Comparison of ENCODE assay signal across 21 cellular contexts in the genomic region with DNA sequence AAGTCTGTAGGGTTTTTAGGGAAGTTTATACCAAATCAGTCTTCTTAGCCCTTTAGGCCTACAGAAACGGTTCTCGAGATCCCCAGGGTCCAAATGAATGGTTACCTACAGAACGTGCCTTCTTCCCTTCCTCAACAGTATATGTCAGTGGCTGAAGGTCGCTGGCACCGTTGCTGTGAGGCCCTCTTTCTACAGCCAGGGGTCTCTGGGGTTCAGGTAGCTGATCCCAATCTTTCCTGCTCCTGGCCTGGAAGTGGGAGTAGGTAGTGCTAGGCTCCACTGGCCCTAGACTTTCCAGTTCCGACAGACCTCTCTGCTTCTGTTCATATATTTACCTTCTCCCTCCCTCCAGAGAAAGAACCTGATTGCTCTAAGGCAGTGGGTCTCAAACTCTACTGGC. TPM values are rescaled to one million over a fixed set of nuclear protein-coding genes. Genes with fewer than 3 reads are reported as not detected.
A peak's percentile ranks its signal among the peaks of the same experiment; 100 is the strongest.
DNase-seq lines count a peak whose midpoint lies in the region; ATAC-seq, FAIRE-seq and TF ChIP-seq lines count a peak whose summit lies in the region.
"Had no signal": no experiment of that assay in that cellular context is flagged by ENCODE, and none has a peak within 500 bp of the region (broad histone marks: within the 10 kb centered on the region; RNA-seq: fewer than 3 reads in every experiment).

No MANE protein-coding gene starts in this region.

- TF ChIP-seq POLR2A in GM12891 (IDR thresholded peaks at IDR 0.05; ENCODE audit: low read depth, low read length) (no peak), lower leg skin (IDR thresholded peaks at IDR 0.05) (no peak)

- no peak for TF ChIP-seq CTCF in WTC11 (IDR thresholded peaks at IDR 0.05)
- peak; percentile 34 for TF ChIP-seq CTCF in endodermal cell (conservative IDR thresholded peaks at IDR 0.05)
- no peak for TF ChIP-seq CTCF in osteoblast (IDR thresholded peaks at IDR 0.05; ENCODE audit: extremely low read depth, low read depth, low read length)
- TF ChIP-seq CTCF in lower leg skin (IDR thresholded peaks at IDR 0.05) = no peak

- no peak overlapping the region for H3K4me3 ChIP-seq in endodermal cell (ENCODE audit: low read length)
- no peak overlapping the region for H3K4me3 ChIP-seq in osteoblast (ENCODE audit: insufficient read depth, low read length)
- no peak overlapping the region for H3K4me3 ChIP-seq in lower leg skin (ENCODE audit: low read depth, poor library complexity, severe bottlenecking)
- H3K4me3 ChIP-seq: A549, BLaER1 had no signal

- H3K27me3 ChIP-seq in endodermal cell (ENCODE audit: control insufficient read depth, insufficient read depth, low read length, poor library complexity, severe bottlenecking) = no peaks in the 10 kb centered on the region
- H3K27me3 ChIP-seq in osteoblast (ENCODE audit: insufficient read depth, low read length) = no peaks in the 10 kb centered on the region
- H3K27me3 ChIP-seq: BLaER1 had no signal

- H3K9me3 ChIP-seq in endodermal cell (ENCODE audit: control insufficient read depth, low read length) = peaks cover 2% of the 10 kb centered on the region
- no peaks in the 10 kb centered on the region for H3K9me3 ChIP-seq in osteoblast (ENCODE audit: low read depth, low read length)
- H3K9me3 ChIP-seq: A549, Caco-2 had no signal

- H3K27ac Mint-ChIP-seq in WTC11 (no peak overlapping the region), endodermal cell (no peak overlapping the region)
- H3K27ac Mint-ChIP-seq: CD4-positive, CD25-positive, alpha-beta regulatory T cell; CD8-positive, alpha-beta T cell; H9 had no signal

- FAIRE-seq in GM12891 (lab: Jason Lieb, UNC) = peak; percentile 23
- FAIRE-seq: A549, G401.6, GM18507 had no signal

- no peak overlapping the region for H3K9ac ChIP-seq in endodermal cell (ENCODE audit: extremely low read depth, low read length, poor library complexity, severe bottlenecking)
- H3K9ac ChIP-seq: BLaER1 had no signal

- peaks cover 4% of the 10 kb centered on the region; the same call in 1 of the 2 replicates for H3K27me3 Mint-ChIP-seq in WTC11 (ENCODE audit: low read depth)
- H3K27me3 Mint-ChIP-seq in endodermal cell (ENCODE audit: insufficient read depth) = peaks cover 2% of the 10 kb centered on the region

- peaks cover 4% of the 10 kb centered on the region for H3K9me3 Mint-ChIP-seq in WTC11
- H3K9me3 Mint-ChIP-seq in endodermal cell = peaks cover 4% of the 10 kb centered on the region
- H3K9me3 Mint-ChIP-seq: CD8-positive, alpha-beta T cell had no signal

- H3K27ac ChIP-seq in endodermal cell (ENCODE audit: low read depth, low read length) = no peak overlapping the region
- H3K27ac ChIP-seq in osteoblast (ENCODE audit: low read depth, low read length) = no peak overlapping the region
- H3K27ac ChIP-seq: A549, BLaER1, C4-2B had no signal

- POLR2A ChIA-PET in WTC11 (lab: Charles Lee) = no interaction called here

- H3K4me2 ChIP-seq in osteoblast (ENCODE audit: insufficient read depth, low read length) = no peak overlapping the region
- H3K4me2 ChIP-seq: A549, BLaER1 had no signal

- no peak overlapping the region for H2AFZ ChIP-seq in osteoblast (ENCODE audit: low read length)

- 80 to 95% methylated on average over 4 to 6 of the region's 6 CpGs for WGBS in endodermal cell (ENCODE audit: insufficient coverage in 1 of 2, insufficient read length in 1 of 2), 2 experiments
- WGBS in lower leg skin, 2 donors = 88 to 96% methylated on average over 6 of the region's 6 CpGs

- H3K36me3 ChIP-seq in endodermal cell (ENCODE audit: control insufficient read depth, insufficient read depth, low read length) (no peaks in the 10 kb centered on the region), osteoblast (ENCODE audit: insufficient read depth, low read length) (no peaks in the 10 kb centered on the region)
- H3K36me3 ChIP-seq: BLaER1 had no signal

- CTCF ChIA-PET in WTC11 (lab: Charles Lee) = interaction anchor here (1.2 to 2.0 kb wide), 2 partner anchors 108 to 141 kb away, joined by 5 to 7 read pairs; no protein-coding TSS in a partner anchor

- no peaks in the 10 kb centered on the region for H4K20me1 ChIP-seq in osteoblast (ENCODE audit: insufficient read depth, low read length)
- H4K20me1 ChIP-seq: BLaER1 had no signal

- ATAC-seq in WTC11 (peak; percentile 66), GM19463 (IDR thresholded peaks at IDR 0.05; ENCODE audit: unreplicated experiment) (no peak)
- ATAC-seq: A549; CD8-positive, alpha-beta T cell; HCT116 had no signal

- peaks cover 18% of the 10 kb centered on the region for H3K4me1 Mint-ChIP-seq in WTC11
- H3K4me1 Mint-ChIP-seq in endodermal cell = peaks cover 8% of the 10 kb centered on the region
- H3K4me1 Mint-ChIP-seq: CD4-positive, CD25-positive, alpha-beta regulatory T cell had no signal

- DNase-seq in GM12891 (ENCODE audit: insufficient read length, low spot score) (no peak), WTC11 (ENCODE audit: low spot score) (peak; percentile 21), endodermal cell (no peak), osteoblast (ENCODE audit: insufficient read length, low spot score, missing footprints) (peak; percentile 46), lower leg skin (ENCODE audit: low spot score in 2 of 2) (no peak), AG20443 (ENCODE audit: low spot score) (no peak)
- DNase-seq: 8988T; ACHN; Caco-2; CD4-positive, CD25-positive, alpha-beta regulatory T cell; CD8-positive, alpha-beta T cell; DMS153; DND-41; H9 had no signal

- H3K4me1 ChIP-seq in endodermal cell (ENCODE audit: control insufficient read depth, insufficient read depth, low read length) = no peaks in the 10 kb centered on the region
- H3K4me1 ChIP-seq in osteoblast (ENCODE audit: insufficient read depth, low read length) = no peaks in the 10 kb centered on the region
- H3K4me1 ChIP-seq: A549 had no signal

- H3K79me2 ChIP-seq in osteoblast (ENCODE audit: insufficient read depth, low read length) = no peaks in the 10 kb centered on the region

- H3K4me3 Mint-ChIP-seq in WTC11 = no peak overlapping the region
- no peak overlapping the region for H3K4me3 Mint-ChIP-seq in endodermal cell
- H3K4me3 Mint-ChIP-seq: CD4-positive, CD25-positive, alpha-beta regulatory T cell; CD8-positive, alpha-beta T cell; H9 had no signal

- intact Hi-C loops in lower leg skin (cut with DNase I; ENCODE audit: low total_unique reads) = loop anchor here (10.0 kb wide), 1 partner anchor 68 kb away; no protein-coding TSS in a partner anchor

- H3K36me3 Mint-ChIP-seq in WTC11 = 0 out of 2 replicates have a peak, but pooled peaks cover 3% of the 10 kb centered on the region
- H3K36me3 Mint-ChIP-seq in endodermal cell (ENCODE audit: low read depth) = no peaks in the 10 kb centered on the region
- H3K36me3 Mint-ChIP-seq: CD4-positive, CD25-positive, alpha-beta regulatory T cell; CD8-positive, alpha-beta T cell had no signal

TF ChIP-seq in GM12891, 5 proteins besides CTCF, POLR2A, EP300 and RAD21:
- TF ChIP-seq POU2F2 (IDR thresholded peaks at IDR 0.05; ENCODE audit: low read depth, low read length) = no peak
- TF ChIP-seq PAX5 (IDR thresholded peaks at IDR 0.05; ENCODE audit: insufficient read depth, low read length, severe bottlenecking) = no peak
- no peak for TF ChIP-seq POLR2AphosphoS5 (IDR thresholded peaks at IDR 0.05; ENCODE audit: low read depth, low read length)
- no peak for TF ChIP-seq TAF1 (IDR thresholded peaks at IDR 0.05; ENCODE audit: low read depth, low read length)
- no peak for TF ChIP-seq SPI1 (IDR thresholded peaks at IDR 0.05; ENCODE audit: low read depth, low read length)
TF ChIP-seq in GM12891: peak in this region for 0.

TF ChIP-seq in WTC11, 78 proteins besides CTCF, POLR2A, EP300 and RAD21 (continues in another document):
- TF ChIP-seq, protein P1, sequence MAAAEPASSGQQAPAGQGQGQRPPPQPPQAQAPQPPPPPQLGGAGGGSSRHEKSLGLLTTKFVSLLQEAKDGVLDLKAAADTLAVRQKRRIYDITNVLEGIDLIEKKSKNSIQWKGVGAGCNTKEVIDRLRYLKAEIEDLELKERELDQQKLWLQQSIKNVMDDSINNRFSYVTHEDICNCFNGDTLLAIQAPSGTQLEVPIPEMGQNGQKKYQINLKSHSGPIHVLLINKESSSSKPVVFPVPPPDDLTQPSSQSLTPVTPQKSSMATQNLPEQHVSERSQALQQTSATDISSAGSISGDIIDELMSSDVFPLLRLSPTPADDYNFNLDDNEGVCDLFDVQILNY (CRISPR knock-in tag; IDR thresholded peaks at IDR 0.05) = no peak
- no peak for TF ChIP-seq EMX1 (CRISPR knock-in tag; IDR thresholded peaks at IDR 0.05)
- no peak for TF ChIP-seq ZBTB21 (CRISPR knock-in tag; IDR thresholded peaks at IDR 0.05; ENCODE audit: borderline replicate concordance)
- TF ChIP-seq, protein P2, sequence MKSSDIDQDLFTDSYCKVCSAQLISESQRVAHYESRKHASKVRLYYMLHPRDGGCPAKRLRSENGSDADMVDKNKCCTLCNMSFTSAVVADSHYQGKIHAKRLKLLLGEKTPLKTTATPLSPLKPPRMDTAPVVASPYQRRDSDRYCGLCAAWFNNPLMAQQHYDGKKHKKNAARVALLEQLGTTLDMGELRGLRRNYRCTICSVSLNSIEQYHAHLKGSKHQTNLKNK (CRISPR knock-in tag; IDR thresholded peaks at IDR 0.05) = no peak
- TF ChIP-seq ZNF317 (CRISPR knock-in tag; IDR thresholded peaks at IDR 0.05; ENCODE audit: borderline replicate concordance, low read depth) = no peak
- TF ChIP-seq KAT7 (CRISPR knock-in tag; IDR thresholded peaks at IDR 0.05; ENCODE audit: borderline replicate concordance) = no peak
- no peak for TF ChIP-seq NR3C1 (CRISPR knock-in tag; conservative IDR thresholded peaks at IDR 0.05; ENCODE audit: low read depth)
- no peak for TF ChIP-seq NFE2L1 (CRISPR knock-in tag; IDR thresholded peaks at IDR 0.05)
- no peak for TF ChIP-seq OVOL2 (CRISPR knock-in tag; IDR thresholded peaks at IDR 0.05; ENCODE audit: borderline replicate concordance)
- TF ChIP-seq ETV6 (CRISPR knock-in tag; IDR thresholded peaks at IDR 0.05) = no peak
- no peak for TF ChIP-seq HMGXB4 (CRISPR knock-in tag; IDR thresholded peaks at IDR 0.05)

RNA-seq across cellular contexts. Expression of gene EGLN3, which starts 6.4 kb away (rescaled TPM):
- 5.0 TPM for polyA plus RNA-seq in GM12891 (2012; ENCODE audit: low read depth, missing spikeins)
- total RNA-seq in WTC11 (2021) (20.0 to 22.0 TPM (median 21.0 TPM) in 3 replicates), endodermal cell (10 to 100 TPM; 13.4 to 18.1 TPM), osteoblast (under 0.01 and 0.29 TPM in 2 replicates), lower leg skin (100 to 1,000 TPM; 161 to 299 (median 167) TPM)
- polyA plus RNA-seq in endodermal cell (2013, experiment 1 of 2) = 12.6 TPM
- 14.5 TPM for polyA plus RNA-seq in endodermal cell (2013, experiment 2 of 2)

Comparison
In these comparisons a context has a peak if more than half of its experiments do, and no peak if none do; other contexts are left out.
1. DNase-seq: peak in WTC11 (single experiment) and osteoblast (single experiment); none in GM12891 (single experiment), endodermal cell (single experiment), lower leg skin (0 of 2) and AG20443 (single experiment).
2. RNA of gene EGLN3, which starts 6.4 kb away (total RNA-seq): 161 to 299 TPM in lower leg skin, 20.0 to 22.0 TPM in WTC11 and 13.4 to 18.1 TPM in endodermal cell; under 0.01 to 0.29 TPM in osteoblast; every median in the first group is over 10 times any median in the second.